14 cellular contexts compared by ENCODE assay signal in genomic region chr12:87054225-87054624, GRCh38.
DNase-seq lines count a peak whose midpoint lies in the region; TF ChIP-seq lines count a peak whose summit lies in the region.
"Had no signal": no experiment of that assay in that cellular context is flagged by ENCODE, and none has a peak within 500 bp of the region (broad histone marks: within the 10 kb centered on the region; RNA-seq: fewer than 3 reads in every experiment).

No MANE protein-coding gene starts in this region.

- H3K4me1 ChIP-seq in prostate gland (replicated peaks) (no peaks in the 10 kb centered on the region), esophagus muscularis mucosa (no peaks in the 10 kb centered on the region)
- H3K4me1 ChIP-seq: A549 had no signal

- H3K9me3 ChIP-seq in prostate gland = no peaks in the 10 kb centered on the region
- H3K9me3 ChIP-seq in esophagus muscularis mucosa = no peaks in the 10 kb centered on the region
- H3K9me3 ChIP-seq: A549 had no signal

- TF ChIP-seq CTCF in prostate gland (IDR thresholded peaks at IDR 0.05) (no peak), esophagus muscularis mucosa (IDR thresholded peaks at IDR 0.05) (no peak)

- peak; percentile 2 for DNase-seq in LHCN-M2 (ENCODE audit: low read depth)
- DNase-seq in amniotic epithelial cell (ENCODE audit: low read depth) = peak; percentile 8
- peak; percentile 25 for DNase-seq in fibroblast of peridontal ligament (ENCODE audit: extremely low read depth)
- peak; percentile 33 for DNase-seq in superior temporal gyrus (ENCODE audit: extremely low spot score)
- DNase-seq in prostate gland (ENCODE audit: low spot score) = no peak
- no peak for DNase-seq in esophagus muscularis mucosa (ENCODE audit: extremely low spot score)
- DNase-seq in NCI-H2081 treated with DMSO at 0.1 percent for 48 hours (lab: John Stamatoyannopoulos, UW) = no peak
- DNase-seq: CD4-positive, alpha-beta T cell; DMS153; KG1; NCI-H187; NCI-H2227 treated with DMSO at 0.1 percent for 48 hours; NCI-H526 had no signal

- no peak overlapping the region for H3K4me3 ChIP-seq in prostate gland
- no peak overlapping the region for H3K4me3 ChIP-seq in esophagus muscularis mucosa
- H3K4me3 ChIP-seq: A549 had no signal

- no peak overlapping the region for H3K27ac ChIP-seq in prostate gland
- H3K27ac ChIP-seq in esophagus muscularis mucosa (replicated peaks in 1 of 4) = no peak overlapping the region
- H3K27ac ChIP-seq: A549 had no signal

- intact Hi-C loops in prostate gland (cut with DNase I) (no loop called here), esophagus muscularis mucosa (cut with DNase I) (no loop called here)

- no peak for TF ChIP-seq POLR2A in prostate gland (IDR thresholded peaks at IDR 0.05)
- TF ChIP-seq POLR2A in esophagus muscularis mucosa (IDR thresholded peaks at IDR 0.05; ENCODE audit: low read depth) = no peak

- TF ChIP-seq EP300 in esophagus muscularis mucosa (IDR thresholded peaks at IDR 0.05) = no peak

- H3K36me3 ChIP-seq in prostate gland (no peaks in the 10 kb centered on the region), esophagus muscularis mucosa (no peaks in the 10 kb centered on the region)

- H3K27me3 ChIP-seq in prostate gland (replicated peaks; ENCODE audit: insufficient read depth) (no peaks in the 10 kb centered on the region), esophagus muscularis mucosa (no peaks in the 10 kb centered on the region)

Comparison
In these comparisons a context has a peak if more than half of its experiments do, and no peak if none do; other contexts are left out.
1. DNase-seq: peak in LHCN-M2 (single experiment), amniotic epithelial cell (single experiment), fibroblast of peridontal ligament (single experiment) and superior temporal gyrus (single experiment); none in prostate gland (single experiment), esophagus muscularis mucosa (single experiment) and NCI-H2081 treated with DMSO at 0.1 percent for 48 hours (single experiment).